Comparison of ENCODE assay signal across 30 cellular contexts in the genomic region with DNA sequence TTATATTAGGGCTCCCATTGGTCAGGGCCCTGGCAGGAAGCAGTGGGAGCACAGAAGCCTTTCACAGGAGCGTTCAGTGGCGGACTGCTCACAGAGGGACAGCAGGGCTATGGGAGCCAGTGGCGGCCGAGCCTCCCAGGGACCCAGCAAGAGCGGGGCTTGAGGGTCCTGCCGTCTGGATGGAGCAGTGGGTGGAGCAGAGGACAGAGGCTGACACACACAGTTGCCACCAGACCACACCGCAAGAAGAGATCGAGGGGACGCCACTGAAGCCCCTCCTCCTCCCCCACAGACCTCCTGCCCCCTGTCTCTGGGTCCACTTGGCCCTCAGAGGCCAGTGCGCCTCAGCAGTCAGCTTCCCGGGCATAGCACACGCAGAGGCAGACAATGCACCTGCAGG. TPM values are rescaled to one million over a fixed set of nuclear protein-coding genes. Genes with fewer than 3 reads are reported as not detected.
"Had no signal": no experiment of that assay in that cellular context is flagged by ENCODE, and none has a peak within 500 bp of the region (broad histone marks: within the 10 kb centered on the region; RNA-seq: fewer than 3 reads in every experiment).

No MANE protein-coding gene starts in this region.

- H3K4me3 Mint-ChIP-seq: stimulated activated effector memory CD8-positive, alpha-beta T cell treated with anti-CD3 and anti-CD28 coated beads, Interleukin-12 subunit alpha, Interleukin-12 subunit beta, amount 100 ng/mL, for 72 hours; stimulated activated memory B cell treated with anti-CD40 and anti-IgM and Interleukin-4, amounts not matched to agents 10 μg/mL and 1 μg/mL and 100 μg/mL, for 72 hours; stimulated activated naive B cell treated with anti-CD40 and anti-IgM and Interleukin-4, amounts not matched to agents 10 μg/mL and 1 μg/mL and 100 μg/mL, for 72 hours; stimulated activated naive CD8-positive, alpha-beta T cell treated with anti-CD3 and anti-CD28 coated beads, Interleukin-15, amount 100 ng/mL, for 72 hours; stimulated activated naive CD8-positive, alpha-beta T cell treated with anti-CD3 and anti-CD28 coated beads, Interleukin-15, Interleukin-2, amounts not matched to agents 100 ng/mL and 50 ng/mL, for 24 hours; type B pancreatic cell had no signal

- H3K9me3 Mint-ChIP-seq: stimulated activated effector memory CD8-positive, alpha-beta T cell treated with anti-CD3 and anti-CD28 coated beads, Interleukin-12 subunit alpha, Interleukin-12 subunit beta, amount 100 ng/mL, for 72 hours; stimulated activated memory B cell treated with anti-CD40 and anti-IgM and Interleukin-4, amounts not matched to agents 10 μg/mL and 1 μg/mL and 100 μg/mL, for 72 hours; stimulated activated naive CD8-positive, alpha-beta T cell treated with anti-CD3 and anti-CD28 coated beads, Interleukin-15, amount 100 ng/mL, for 72 hours; stimulated activated naive CD8-positive, alpha-beta T cell treated with anti-CD3 and anti-CD28 coated beads, Interleukin-15, Interleukin-2, amounts not matched to agents 100 ng/mL and 50 ng/mL, for 24 hours; type B pancreatic cell had no signal

- H3K27ac Mint-ChIP-seq: stimulated activated effector memory CD8-positive, alpha-beta T cell treated with anti-CD3 and anti-CD28 coated beads, Interleukin-12 subunit alpha, Interleukin-12 subunit beta, amount 100 ng/mL, for 72 hours; stimulated activated memory B cell treated with anti-CD40 and anti-IgM and Interleukin-4, amounts not matched to agents 10 μg/mL and 1 μg/mL and 100 μg/mL, for 72 hours; stimulated activated naive B cell treated with anti-CD40 and anti-IgM and Interleukin-4, amounts not matched to agents 10 μg/mL and 1 μg/mL and 100 μg/mL, for 72 hours; stimulated activated naive CD8-positive, alpha-beta T cell treated with anti-CD3 and anti-CD28 coated beads, Interleukin-15, amount 100 ng/mL, for 72 hours; stimulated activated naive CD8-positive, alpha-beta T cell treated with anti-CD3 and anti-CD28 coated beads, Interleukin-15, Interleukin-2, amounts not matched to agents 100 ng/mL and 50 ng/mL, for 24 hours; type B pancreatic cell had no signal

- DNase-seq: stimulated activated CD4-positive, alpha-beta T cell treated with anti-CD3 and anti-CD28 coated beads, Interleukin-2, amount 100 ng/mL, for 48 hours; stimulated activated CD4-positive, alpha-beta T cell treated with anti-CD3 and anti-CD28 coated beads, Interleukin-4, amount 100 ng/mL, for 1 hour; stimulated activated CD4-positive, alpha-beta T cell treated with anti-CD3 and anti-CD28 coated beads, Interleukin-4, amount 100 ng/mL, for 24 hours; stimulated activated CD4-positive, alpha-beta T cell treated with anti-CD3 and anti-CD28 coated beads, Interleukin-4, amount 100 ng/mL, for 4 hours; stimulated activated CD8-positive, alpha-beta memory T cell treated with anti-CD3 and anti-CD28 coated beads, Interleukin-4, amount 100 ng/mL, for 48 hours; stimulated activated naive B cell treated with anti-CD40 and anti-IgM and Interleukin-4, amounts not matched to agents 10 μg/mL and 1 μg/mL and 100 μg/mL, for 72 hours; stimulated activated naive CD4-positive, alpha-beta T cell; stimulated activated naive CD4-positive, alpha-beta T cell treated with Interleukin-2 at 50 U/mL for 16 hours; stimulated activated naive CD8-positive, alpha-beta T cell treated with anti-CD3 and anti-CD28 coated beads, Interleukin-15, amount 100 ng/mL, for 72 hours; stimulated activated naive CD8-positive, alpha-beta T cell treated with anti-CD3 and anti-CD28 coated beads, Interleukin-15, Interleukin-2, amounts not matched to agents 100 U/mL and 50 U/mL, for 24 hours; stomach; substantia nigra; testis; thyroid gland; tibial artery; transverse colon; trophoblast cell; upper lobe of left lung; upper lobe of right lung; uterus had no signal

- H3K4me1 ChIP-seq: stomach, suprapubic skin, testis, thyroid gland, tibial artery, tibial nerve, transverse colon, upper lobe of left lung, upper lobe of right lung, uterus, vagina had no signal

- FAIRE-seq: urothelium cell line had no signal

- ATAC-seq: stimulated activated effector memory CD8-positive, alpha-beta T cell treated with anti-CD3 and anti-CD28 coated beads, Interleukin-12 subunit alpha, Interleukin-12 subunit beta, amount 100 ng/mL, for 72 hours; stimulated activated memory B cell treated with anti-CD40 and anti-IgM and Interleukin-4, amounts not matched to agents 10 μg/mL and 1 μg/mL and 100 μg/mL, for 72 hours; stimulated activated naive B cell treated with anti-CD40 and anti-IgM and Interleukin-4, amounts not matched to agents 10 μg/mL and 1 μg/mL and 100 μg/mL, for 72 hours; stimulated activated naive CD8-positive, alpha-beta T cell treated with anti-CD3 and anti-CD28 coated beads, Interleukin-15, amount 100 ng/mL, for 72 hours; stimulated activated naive CD8-positive, alpha-beta T cell treated with anti-CD3 and anti-CD28 coated beads, Interleukin-15, Interleukin-2, amounts not matched to agents 100 U/mL and 50 U/mL, for 24 hours; upper lobe of right lung had no signal

- H3K9me3 ChIP-seq: suprapubic skin, testis, thoracic aorta, thyroid gland, transverse colon, upper lobe of left lung, upper lobe of right lung, uterus, vagina had no signal

- H3K27me3 ChIP-seq: testis, thyroid gland, tibial nerve, transverse colon, upper lobe of left lung, uterus, vagina had no signal

- H3K36me3 ChIP-seq: stomach, suprapubic skin, thoracic aorta, thyroid gland, tibial artery, tibial nerve, transverse colon, upper lobe of left lung, upper lobe of right lung, uterus, vagina had no signal

- H3K4me3 ChIP-seq: stomach, suprapubic skin, testis, thoracic aorta, thyroid gland, tibial artery, tibial nerve, transverse colon, upper lobe of left lung, upper lobe of right lung, uterus, vagina had no signal

- H3K36me3 Mint-ChIP-seq: stimulated activated effector memory CD8-positive, alpha-beta T cell treated with anti-CD3 and anti-CD28 coated beads, Interleukin-12 subunit alpha, Interleukin-12 subunit beta, amount 100 ng/mL, for 72 hours; stimulated activated memory B cell treated with anti-CD40 and anti-IgM and Interleukin-4, amounts not matched to agents 10 μg/mL and 1 μg/mL and 100 μg/mL, for 72 hours; stimulated activated naive B cell treated with anti-CD40 and anti-IgM and Interleukin-4, amounts not matched to agents 10 μg/mL and 1 μg/mL and 100 μg/mL, for 72 hours; type B pancreatic cell had no signal

- H3K4me1 Mint-ChIP-seq: stimulated activated effector memory CD8-positive, alpha-beta T cell treated with anti-CD3 and anti-CD28 coated beads, Interleukin-12 subunit alpha, Interleukin-12 subunit beta, amount 100 ng/mL, for 72 hours; stimulated activated memory B cell treated with anti-CD40 and anti-IgM and Interleukin-4, amounts not matched to agents 10 μg/mL and 1 μg/mL and 100 μg/mL, for 72 hours; stimulated activated naive B cell treated with anti-CD40 and anti-IgM and Interleukin-4, amounts not matched to agents 10 μg/mL and 1 μg/mL and 100 μg/mL, for 72 hours; stimulated activated naive CD8-positive, alpha-beta T cell treated with anti-CD3 and anti-CD28 coated beads, Interleukin-15, amount 100 ng/mL, for 72 hours had no signal

- H3K27ac ChIP-seq: stomach, suprapubic skin, testis, thoracic aorta, thyroid gland, tibial artery, tibial nerve, transverse colon, upper lobe of left lung, upper lobe of right lung, uterus, vagina had no signal

RNA-seq across cellular contexts. Expression of a gene that starts 39.3 kb away (rescaled TPM):
- total RNA-seq: stomach, subcutaneous adipose tissue, thoracic aorta, tibial nerve, upper lobe of right lung had no signal
- polyA plus RNA-seq: stomach had no signal
